Comparison of ENCODE assay signal across 13 cellular contexts in the genomic region with DNA sequence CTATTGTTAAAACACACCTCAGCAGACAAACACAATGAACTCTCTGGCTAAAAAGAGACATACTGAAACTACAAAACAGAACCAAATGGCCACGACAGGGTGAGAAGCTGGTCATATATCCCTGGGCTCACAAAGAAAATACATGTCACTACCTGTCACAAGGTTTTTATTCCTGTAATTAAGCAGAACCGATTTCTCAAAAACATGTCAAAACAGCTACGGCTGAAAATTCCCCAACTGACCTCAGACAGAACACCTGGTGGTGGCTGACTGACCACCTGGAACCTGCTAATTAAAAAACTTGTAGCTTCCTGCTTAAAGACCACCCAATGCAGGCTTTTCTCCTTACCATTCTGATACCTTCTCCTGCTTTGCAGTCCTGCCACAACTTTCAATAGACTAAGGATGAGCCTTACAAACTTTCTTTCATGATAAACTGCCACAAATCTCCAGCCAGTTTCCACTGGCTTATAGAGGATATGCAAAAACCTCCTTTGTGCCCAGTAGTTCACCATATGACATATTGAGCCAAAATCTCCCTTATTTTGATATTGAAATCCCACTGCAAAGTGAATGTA.
DNase-seq lines count a peak whose midpoint lies in the region; ATAC-seq, FAIRE-seq and TF ChIP-seq lines count a peak whose summit lies in the region.
"Had no signal": no experiment of that assay in that cellular context is flagged by ENCODE, and none has a peak within 500 bp of the region (broad histone marks: within the 10 kb centered on the region; RNA-seq: fewer than 3 reads in every experiment).

No MANE protein-coding gene starts in this region.

- H4K20me1 ChIP-seq in GM12878 (ENCODE audit: control insufficient read depth, insufficient read depth), result no peaks in the 10 kb centered on the region

- no peaks in the 10 kb centered on the region for H3K36me3 ChIP-seq in GM12878 (ENCODE audit: control insufficient read depth in 2 of 2, insufficient read depth in 2 of 2, low read length in 1 of 2)

- H3K4me3 ChIP-seq in GM12878, result no peak overlapping the region

- TF ChIP-seq POLR2A in GM12878 (IDR thresholded peaks at IDR 0.05; ENCODE audit: low read depth, low read length), result no peak

- H3K4me1 ChIP-seq in GM12878 (ENCODE audit: control insufficient read depth, insufficient read depth, low read length), result peaks cover 8% of the 10 kb centered on the region

- SMC1A ChIA-PET in GM12878 (lab: Charles Lee; ENCODE audit: uncharacterized antibody, unreplicated experiment), result interaction anchor here (0.9 to 5.7 kb wide), 6 partner anchors 68 to 352 kb away, joined by 4 to 60 read pairs (median 4); no protein-coding TSS in a partner anchor

- no peak for TF ChIP-seq CTCF in GM12878 (IDR thresholded peaks at IDR 0.05 in 2 of 3, conservative IDR thresholded peaks at IDR 0.05 in 1 of 3; ENCODE audit: control insufficient read depth in 2 of 3, extremely low read depth in 1 of 3, insufficient read depth in 1 of 3, low read depth in 3 of 3, low read length in 3 of 3)

- WGBS in GM12878 (ENCODE audit: insufficient coverage, insufficient replicate concordance, low lambda C conversion rate, missing lambda C conversion rate), result 0% methylated on average over 3 of the region's 3 CpGs

- peak; percentile 95 for FAIRE-seq in GM12878 (lab: Jason Lieb, UNC)

- DNase-seq in GM12878 (ENCODE audit: low read depth, low spot score), result peak; percentile 92
- no peak for DNase-seq in HK-2 (ENCODE audit: unreplicated experiment)
- no peak for DNase-seq in activated CD4-positive, alpha-beta T cell treated with anti-CD3 and anti-CD28 coated beads for 4 hours
- DNase-seq in Ammon's horn (ENCODE audit: low spot score), result no peak
- DNase-seq in Kasumi-1 (lab: John Stamatoyannopoulos, UW), result no peak
- DNase-seq: activated T-cell treated with anti-CD3 and anti-CD28 coated beads, Interleukin-2, amount 50 U/mL, for 1 hour; CD4-positive, alpha-beta memory T cell; NCI-H774; posterior cingulate gyrus; T-helper 9 cell had no signal

- peak overlapping the region; percentile 56 for H2AFZ ChIP-seq in GM12878 (ENCODE audit: control insufficient read depth, low read depth, low read length)

- POLR2A ChIA-PET in GM12878 (lab: Charles Lee), result interaction anchor here (2.2 kb wide), 1 partner anchor 177 kb away, joined by 9 read pairs; no protein-coding TSS in a partner anchor

- ATAC-seq in GM18861 (IDR thresholded peaks at IDR 0.05; ENCODE audit: unreplicated experiment) (peak; percentile 89), GM21529 (IDR thresholded peaks at IDR 0.05; ENCODE audit: unreplicated experiment) (peak; percentile 92), HG03097 (IDR thresholded peaks at IDR 0.05; ENCODE audit: low FRiP score, unreplicated experiment) (peak; percentile 77), GM12878 (peak; percentile 95)

- RAD21 ChIA-PET in GM12878 (lab: Charles Lee; ENCODE audit: unreplicated experiment), result interaction anchor here (0.7 to 1.7 kb wide), 7 partner anchors 29 to 497 kb away, joined by 3 to 46 read pairs (median 3); no protein-coding TSS in a partner anchor

- TF ChIP-seq EP300 in GM12878 (IDR thresholded peaks at IDR 0.05; ENCODE audit: borderline replicate concordance in 1 of 2, control insufficient read depth in 1 of 2, low read depth in 2 of 2, low read length in 2 of 2), result peak; percentile 100

- peaks cover 1% of the 10 kb centered on the region; the same call in 2 of the 3 replicates for H3K9me3 ChIP-seq in GM12878 (replicated peaks; ENCODE audit: control insufficient read depth, insufficient read depth, low read length)

- CTCF ChIA-PET in GM12878 (lab: Yijun Ruan, JAX), result interaction anchor here (0.6 to 1.6 kb wide), 3 partner anchors 53 to 177 kb away, joined by 3 to 9 read pairs (median 3); no protein-coding TSS in a partner anchor

- H3K4me2 ChIP-seq in GM12878 (ENCODE audit: control insufficient read depth, insufficient read depth), result peak overlapping the region; percentile 79

- intact Hi-C loops in GM12878 (cut with micrococcal nuclease; ENCODE audit: unreplicated experiment), result loop anchor here (1.0 to 10.0 kb wide), 6 partner anchors 177 to 622 kb away; no protein-coding TSS in a partner anchor

- H3K9ac ChIP-seq in GM12878 (ENCODE audit: control insufficient read depth, insufficient read depth, low read length), result peak overlapping the region; percentile 38

- no peaks in the 10 kb centered on the region for H3K27me3 ChIP-seq in GM12878 (replicated peaks in 1 of 2; ENCODE audit: control insufficient read depth in 2 of 2, insufficient read depth in 2 of 2, low read length in 1 of 2)

- TF ChIP-seq RAD21 in GM12878 (IDR thresholded peaks at IDR 0.05; ENCODE audit: insufficient read depth, low read depth, low read length), result no peak

- in situ Hi-C loops in GM12878 (cut with MboI), result no loop called here

- no TSS peak for BruUV-seq in GM12878 (replicated peaks; lab: Mats Ljungman, UMichigan)

- H3K27ac ChIP-seq in GM12878 (ENCODE audit: control insufficient read depth, insufficient read depth), result peak overlapping the region; percentile 93

- no peaks in the 10 kb centered on the region for H3K79me2 ChIP-seq in GM12878 (ENCODE audit: control insufficient read depth, insufficient read depth, low read length)

TF ChIP-seq in GM12878, 131 proteins besides CTCF, POLR2A, EP300 and RAD21 (continues in another document):
- TF ChIP-seq NR2C2 (IDR thresholded peaks at IDR 0.05; ENCODE audit: borderline replicate concordance, control insufficient read depth, insufficient read length, low read depth), result no peak
- peak; percentile 88 for TF ChIP-seq MTA3 (IDR thresholded peaks at IDR 0.05; ENCODE audit: borderline replicate concordance, low read length)
- TF ChIP-seq STAT1 (conservative IDR thresholded peaks at IDR 0.05), result no peak
- TF ChIP-seq KAT2A (conservative IDR thresholded peaks at IDR 0.05; ENCODE audit: control insufficient read depth, low read depth, low read length), result no peak
- TF ChIP-seq CHD2 (IDR thresholded peaks at IDR 0.05; ENCODE audit: borderline replicate concordance, low read depth, low read length), result peak; percentile 88
- peak; percentile 95 for TF ChIP-seq ATF7 (IDR thresholded peaks at IDR 0.05; ENCODE audit: low read depth)
- peak; percentile 94; the same call in 1 of the 2 replicates for TF ChIP-seq TCF3 (IDR thresholded peaks at IDR 0.05; ENCODE audit: borderline replicate concordance, insufficient read depth, low read depth, low read length)
- TF ChIP-seq EGR1 (IDR thresholded peaks at IDR 0.05; ENCODE audit: borderline replicate concordance in 1 of 2, low read depth in 2 of 2, low read length in 2 of 2), result no peak
- TF ChIP-seq GABPA (IDR thresholded peaks at IDR 0.05; ENCODE audit: low read depth), result peak; percentile 64
- peak; percentile 97 for TF ChIP-seq IKZF1 (conservative IDR thresholded peaks at IDR 0.05)
- TF ChIP-seq, protein P1, sequence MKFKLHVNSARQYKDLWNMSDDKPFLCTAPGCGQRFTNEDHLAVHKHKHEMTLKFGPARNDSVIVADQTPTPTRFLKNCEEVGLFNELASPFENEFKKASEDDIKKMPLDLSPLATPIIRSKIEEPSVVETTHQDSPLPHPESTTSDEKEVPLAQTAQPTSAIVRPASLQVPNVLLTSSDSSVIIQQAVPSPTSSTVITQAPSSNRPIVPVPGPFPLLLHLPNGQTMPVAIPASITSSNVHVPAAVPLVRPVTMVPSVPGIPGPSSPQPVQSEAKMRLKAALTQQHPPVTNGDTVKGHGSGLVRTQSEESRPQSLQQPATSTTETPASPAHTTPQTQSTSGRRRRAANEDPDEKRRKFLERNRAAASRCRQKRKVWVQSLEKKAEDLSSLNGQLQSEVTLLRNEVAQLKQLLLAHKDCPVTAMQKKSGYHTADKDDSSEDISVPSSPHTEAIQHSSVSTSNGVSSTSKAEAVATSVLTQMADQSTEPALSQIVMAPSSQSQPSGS (IDR thresholded peaks at IDR 0.05; ENCODE audit: low read length), result peak; percentile 96
- TF ChIP-seq, protein P2, sequence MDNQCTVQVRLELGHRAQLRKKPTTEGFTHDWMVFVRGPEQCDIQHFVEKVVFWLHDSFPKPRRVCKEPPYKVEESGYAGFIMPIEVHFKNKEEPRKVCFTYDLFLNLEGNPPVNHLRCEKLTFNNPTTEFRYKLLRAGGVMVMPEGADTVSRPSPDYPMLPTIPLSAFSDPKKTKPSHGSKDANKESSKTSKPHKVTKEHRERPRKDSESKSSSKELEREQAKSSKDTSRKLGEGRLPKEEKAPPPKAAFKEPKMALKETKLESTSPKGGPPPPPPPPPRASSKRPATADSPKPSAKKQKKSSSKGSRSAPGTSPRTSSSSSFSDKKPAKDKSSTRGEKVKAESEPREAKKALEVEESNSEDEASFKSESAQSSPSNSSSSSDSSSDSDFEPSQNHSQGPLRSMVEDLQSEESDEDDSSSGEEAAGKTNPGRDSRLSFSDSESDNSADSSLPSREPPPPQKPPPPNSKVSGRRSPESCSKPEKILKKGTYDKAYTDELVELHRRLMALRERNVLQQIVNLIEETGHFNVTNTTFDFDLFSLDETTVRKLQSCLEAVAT (IDR thresholded peaks at IDR 0.05), result peak; percentile 93
